In the genomic region with DNA sequence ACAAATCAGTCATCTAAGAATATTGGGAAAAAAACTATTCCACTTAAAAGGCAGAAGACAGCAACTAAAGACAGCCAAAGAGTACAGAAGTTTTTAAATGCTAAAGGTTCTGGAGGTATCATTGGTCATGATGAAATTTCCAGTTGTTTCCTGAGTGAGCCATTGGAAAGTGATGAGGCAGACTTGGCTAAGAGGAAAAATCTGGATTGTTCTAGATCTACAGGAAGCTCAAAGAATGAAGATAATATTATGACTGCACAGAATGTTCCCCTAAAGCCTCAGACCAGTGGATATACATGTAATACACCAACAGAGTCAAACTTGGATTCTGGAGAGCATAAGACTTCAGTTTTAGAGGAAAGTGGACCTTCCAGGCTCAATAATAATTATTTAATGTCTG, we compare ENCODE assay signal across 33 cellular contexts.
"Had no signal": no experiment of that assay in that cellular context is flagged by ENCODE, and none has a peak within 500 bp of the region (broad histone marks: within the 10 kb centered on the region; RNA-seq: fewer than 3 reads in every experiment).

No MANE protein-coding gene starts in this region.

- H2AFZ ChIP-seq: hepatocyte, parathyroid adenoma had no signal

- H3K9me3 ChIP-seq: colonic mucosa, gastroesophageal sphincter, heart left ventricle, mucosa of descending colon, neutrophil, prostate gland, right atrium auricular region, suprapubic skin, transverse colon, upper lobe of right lung, uterus had no signal

- H3K4me2 ChIP-seq: hepatocyte, smooth muscle cell had no signal

- H3K79me2 ChIP-seq: hepatocyte had no signal

- FAIRE-seq: endometrium, kidney had no signal

- H3K9ac ChIP-seq: parathyroid adenoma had no signal

- DNase-seq: colonic mucosa; effector memory CD8-positive, alpha-beta T cell; foreskin keratinocyte; heart left ventricle; kidney; mesenchymal stem cell; mucosa of descending colon; naive B cell; stimulated activated CD4-positive, alpha-beta T cell treated with anti-CD3 and anti-CD28 coated beads, Interleukin-12 subunit alpha, Interleukin-12 subunit beta, amount 100 ng/mL, for 4 hours; stimulated activated CD4-positive, alpha-beta T cell treated with anti-CD3 and anti-CD28 coated beads, Interleukin-1b, Interleukin-23, amount 100 ng/mL, for 48 hours; stimulated activated CD4-positive, alpha-beta T cell treated with anti-CD3 and anti-CD28 coated beads, Interleukin-4, amount 100 ng/mL, for 1 hour; stimulated activated CD8-positive, alpha-beta memory T cell treated with anti-CD3 and anti-CD28 coated beads, Interleukin-4, amount 100 ng/mL, for 48 hours; stimulated activated naive CD4-positive, alpha-beta T cell; stimulated activated naive CD8-positive, alpha-beta T cell treated with anti-CD3 and anti-CD28 coated beads, Interleukin-15, amount 100 ng/mL, for 72 hours; transverse colon; upper lobe of right lung; uterus had no signal

- H3K4me3 ChIP-seq: colonic mucosa, gastroesophageal sphincter, heart left ventricle, hepatocyte, lung, mucosa of descending colon, prostate gland, right atrium auricular region, smooth muscle cell, suprapubic skin, transverse colon, upper lobe of right lung, uterus had no signal

- H3K36me3 ChIP-seq: colonic mucosa, prostate gland, right atrium auricular region, suprapubic skin, transverse colon, upper lobe of right lung, uterus had no signal

- ATAC-seq: effector memory CD8-positive, alpha-beta T cell; foreskin keratinocyte; gastroesophageal sphincter; left lobe of liver; mucosa of descending colon; natural killer cell treated with Interleukin-12 subunit alpha and Interleukin-12 subunit beta and Interleukin-15 and Interleukin-18, amount 100 ng/mL, for 72 hours; sciatic nerve; stimulated activated naive CD8-positive, alpha-beta T cell treated with anti-CD3 and anti-CD28 coated beads, Interleukin-15, amount 100 ng/mL, for 72 hours; upper lobe of right lung had no signal

- H3K27me3 Mint-ChIP-seq: dendritic cell treated with granulocyte-macrophage colony-stimulating factor and Interleukin-4, amounts not matched to agents 40 ng/mL and 50 ng/mL, for 4 days; effector memory CD8-positive, alpha-beta T cell; naive B cell; natural killer cell treated with Interleukin-12 subunit alpha and Interleukin-12 subunit beta and Interleukin-15 and Interleukin-18, amount 100 ng/mL, for 72 hours; stimulated activated naive CD8-positive, alpha-beta T cell treated with anti-CD3 and anti-CD28 coated beads, Interleukin-15, amount 100 ng/mL, for 72 hours had no signal

- H3K27ac Mint-ChIP-seq: dendritic cell treated with granulocyte-macrophage colony-stimulating factor and Interleukin-4, amounts not matched to agents 40 ng/mL and 50 ng/mL, for 4 days; effector memory CD8-positive, alpha-beta T cell; mesothelial cell of epicardium had no signal

- H3K9me3 Mint-ChIP-seq: dendritic cell treated with granulocyte-macrophage colony-stimulating factor and Interleukin-4, amounts not matched to agents 40 ng/mL and 50 ng/mL, for 4 days; effector memory CD8-positive, alpha-beta T cell; natural killer cell treated with Interleukin-12 subunit alpha and Interleukin-12 subunit beta and Interleukin-15 and Interleukin-18, amount 100 ng/mL, for 72 hours; stimulated activated naive CD8-positive, alpha-beta T cell treated with anti-CD3 and anti-CD28 coated beads, Interleukin-15, amount 100 ng/mL, for 72 hours had no signal

- H3K27ac ChIP-seq: colonic mucosa, foreskin keratinocyte, gastroesophageal sphincter, hepatocyte, neutrophil, parathyroid adenoma, prostate gland, suprapubic skin, transverse colon, upper lobe of right lung, uterus had no signal

- H3K27me3 ChIP-seq: colonic mucosa, foreskin keratinocyte, gastroesophageal sphincter, heart left ventricle, hepatocyte, neutrophil, right atrium auricular region, suprapubic skin, transverse colon, upper lobe of right lung, uterus had no signal

- H3K4me1 ChIP-seq: foreskin keratinocyte, gastroesophageal sphincter, parathyroid adenoma, prostate gland, suprapubic skin, upper lobe of right lung, uterus had no signal

- H3K4me3 Mint-ChIP-seq: dendritic cell treated with granulocyte-macrophage colony-stimulating factor and Interleukin-4, amounts not matched to agents 40 ng/mL and 50 ng/mL, for 4 days; effector memory CD8-positive, alpha-beta T cell; mesothelial cell of epicardium; naive B cell; natural killer cell treated with Interleukin-12 subunit alpha and Interleukin-12 subunit beta and Interleukin-15 and Interleukin-18, amount 100 ng/mL, for 72 hours; neural crest cell; stimulated activated naive CD8-positive, alpha-beta T cell treated with anti-CD3 and anti-CD28 coated beads, Interleukin-15, amount 100 ng/mL, for 72 hours had no signal

- H3K4me1 Mint-ChIP-seq: neural crest cell had no signal
